ENCODE assay signal across 22 cellular contexts in the genomic region with DNA sequence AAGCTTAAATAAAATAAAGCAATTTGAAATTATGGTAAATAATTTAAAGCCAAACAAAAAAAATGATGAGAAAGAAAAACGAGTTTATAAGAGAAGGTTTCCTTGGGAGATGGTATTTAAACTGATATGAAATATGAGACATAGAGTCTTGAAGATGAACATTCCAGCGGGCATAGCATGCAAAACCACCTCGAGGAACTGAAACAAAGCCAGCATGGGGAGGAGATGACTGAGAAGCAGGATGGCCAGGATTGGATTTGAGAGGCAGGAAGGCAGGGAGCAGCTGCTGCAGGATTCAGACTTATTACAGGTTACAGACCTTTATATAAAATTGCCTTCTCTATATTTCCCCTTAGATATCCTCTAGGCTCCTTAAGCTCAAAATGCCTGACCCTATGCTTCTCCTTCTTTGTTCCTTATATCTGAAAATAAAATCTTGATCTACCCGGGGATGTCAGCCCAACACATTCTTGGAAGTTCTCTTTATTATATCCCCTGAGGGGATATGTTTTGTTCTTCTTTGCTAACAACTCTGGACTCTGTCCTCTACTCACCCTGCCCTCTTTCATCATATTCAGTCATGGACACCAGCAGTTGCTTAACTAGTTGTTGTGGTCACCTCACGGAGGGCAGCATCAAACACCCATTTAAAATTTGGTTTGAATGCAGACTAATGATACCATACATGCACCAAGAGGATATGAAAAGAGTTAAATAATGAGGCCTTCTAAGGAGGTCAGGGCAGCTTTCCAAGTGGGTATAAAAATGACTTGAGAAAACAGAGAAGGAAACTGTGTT.
DNase-seq lines count a peak whose midpoint lies in the region; ATAC-seq, FAIRE-seq and TF ChIP-seq lines count a peak whose summit lies in the region.
"Had no signal": no experiment of that assay in that cellular context is flagged by ENCODE, and none has a peak within 500 bp of the region (broad histone marks: within the 10 kb centered on the region; RNA-seq: fewer than 3 reads in every experiment).

No MANE protein-coding gene starts in this region.

- TF ChIP-seq POLR2A in HepG2 (IDR thresholded peaks at IDR 0.05; ENCODE audit: insufficient read depth in 1 of 2, low read depth in 2 of 2, low read length in 2 of 2) (no peak), Peyer's patch (IDR thresholded peaks at IDR 0.05) (no peak), body of pancreas (IDR thresholded peaks at IDR 0.05) (no peak)

- no peaks in the 10 kb centered on the region for H3K36me3 ChIP-seq in liver (ENCODE audit: control insufficient read depth in 4 of 4, insufficient read depth in 3 of 4, low read depth in 1 of 4, low read length in 3 of 4)
- no peaks in the 10 kb centered on the region for H3K36me3 ChIP-seq in HepG2 (replicated peaks in 1 of 2; ENCODE audit: control insufficient read depth in 1 of 2, insufficient read depth in 2 of 2, low read length in 2 of 2)
- H3K36me3 ChIP-seq in Peyer's patch, result no peaks in the 10 kb centered on the region
- no peaks in the 10 kb centered on the region for H3K36me3 ChIP-seq in body of pancreas (replicated peaks in 1 of 2; ENCODE audit: insufficient read depth in 1 of 2, low read depth in 2 of 2)
- H3K36me3 ChIP-seq: tibial artery had no signal

- H3K4me2 ChIP-seq in HepG2 (ENCODE audit: low read depth, low read length), result no peak overlapping the region

- TF ChIP-seq EP300 in HepG2 (IDR thresholded peaks at IDR 0.05; ENCODE audit: low read depth in 2 of 2, low read length in 2 of 2), result no peak
- TF ChIP-seq EP300 in HepG2 (CRISPR knock-in tag; IDR thresholded peaks at IDR 0.05; ENCODE audit: borderline replicate concordance), result no peak

- intact Hi-C loops in HepG2 (cut with micrococcal nuclease; ENCODE audit: unreplicated experiment) (no loop called here), body of pancreas (cut with DNase I) (no loop called here)

- DNase-seq in HepG2 (ENCODE audit: low spot score) (no peak), RPMI7951 (ENCODE audit: low read depth) (peak; percentile 28), fibroblast of peridontal ligament (ENCODE audit: extremely low read depth) (peak; percentile 45), ecto neural progenitor cell (ENCODE audit: low spot score) (no peak), Peyer's patch (no peak), body of pancreas (no peak), DMS79 (lab: John Stamatoyannopoulos, UW) (no peak)
- DNase-seq: activated CD4-positive, alpha-beta T cell treated with anti-CD3 and anti-CD28 coated beads, Interleukin-2, amount 50 U/mL, for 4 hours; activated naive CD4-positive, alpha-beta T cell treated with anti-CD3 and anti-CD28 coated beads for 36 hours; CD4-positive, alpha-beta T cell; erythroblast; head of caudate nucleus; NCI-H2029; NCI-H526; stimulated activated naive B cell treated with anti-CD40 and anti-IgM and Interleukin-4, amounts not matched to agents 10 μg/mL and 1 μg/mL and 100 μg/mL, for 72 hours; SW 1271; tibial artery had no signal

- no peak overlapping the region for H3K4me3 ChIP-seq in liver (ENCODE audit: low read depth in 1 of 3, low read length in 3 of 3)
- no peak overlapping the region for H3K4me3 ChIP-seq in HepG2 (replicated peaks in 1 of 3; ENCODE audit: insufficient read depth in 1 of 3, low read depth in 2 of 3, low read length in 3 of 3)
- no peak overlapping the region for H3K4me3 ChIP-seq in Peyer's patch
- H3K4me3 ChIP-seq in body of pancreas, result no peak overlapping the region
- H3K4me3 ChIP-seq: lung, tibial artery had no signal

- H3K27me3 ChIP-seq in liver (ENCODE audit: control insufficient read depth in 4 of 4, insufficient read depth in 4 of 4, low read length in 3 of 4) (no peaks in the 10 kb centered on the region), HepG2 (ENCODE audit: control insufficient read depth in 1 of 2, insufficient read depth in 2 of 2, low read length in 2 of 2) (no peaks in the 10 kb centered on the region; a peak in 1 of 5 replicates), Peyer's patch (no peaks in the 10 kb centered on the region), body of pancreas (no peaks in the 10 kb centered on the region)
- H3K27me3 ChIP-seq: tibial artery had no signal

- in situ Hi-C loops in HepG2 (cut with HindIII; ENCODE audit: extremely low pct_ligation_motif_present, low pct_unique_long_range_greater_than_20kb), result no loop called here

- H3K27ac ChIP-seq in liver (ENCODE audit: low read depth in 1 of 2, low read length in 2 of 2), result no peak overlapping the region
- no peak overlapping the region for H3K27ac ChIP-seq in HepG2 (ENCODE audit: extremely low read length, insufficient read depth, low read length)
- no peak overlapping the region for H3K27ac ChIP-seq in Peyer's patch
- no peak overlapping the region for H3K27ac ChIP-seq in body of pancreas
- H3K27ac ChIP-seq: tibial artery had no signal

- H2AFZ ChIP-seq in HepG2 (ENCODE audit: low read length), result no peak overlapping the region

- H3K9me3 ChIP-seq in liver (ENCODE audit: control insufficient read depth in 4 of 4, low read length in 3 of 4) (no peaks in the 10 kb centered on the region), HepG2 (ENCODE audit: low read length) (no peaks in the 10 kb centered on the region), Peyer's patch (no peaks in the 10 kb centered on the region), body of pancreas (no peaks in the 10 kb centered on the region)
- H3K9me3 ChIP-seq: tibial artery had no signal

- FAIRE-seq in HepG2 (lab: Jason Lieb, UNC), result no peak
- FAIRE-seq: GM19239 had no signal

- TF ChIP-seq RAD21 in liver (IDR thresholded peaks at IDR 0.05), result peak; percentile 21 to 34
- TF ChIP-seq RAD21 in HepG2 (CRISPR knock-in tag; IDR thresholded peaks at IDR 0.05), result no peak

- BruUV-seq in HepG2 (replicated peaks; lab: Mats Ljungman, UMichigan), result no TSS peak

- CTCF ChIA-PET in HepG2 (lab: Yijun Ruan, JAX; ENCODE audit: low intra/inter-chr PET ratio, low total read pairs), result no interaction called here

- no peaks in the 10 kb centered on the region for H3K79me2 ChIP-seq in HepG2 (ENCODE audit: insufficient read depth, low read length)

- no peaks in the 10 kb centered on the region for H4K20me1 ChIP-seq in HepG2 (ENCODE audit: insufficient read depth, low read length)

- H3K9ac ChIP-seq in liver (ENCODE audit: low read depth in 1 of 2, low read length in 2 of 2), result no peak overlapping the region
- H3K9ac ChIP-seq in HepG2 (ENCODE audit: insufficient read depth, low read depth, low read length), result no peak overlapping the region

- ATAC-seq in HepG2, result no peak
- no peak for ATAC-seq in body of pancreas
- ATAC-seq: HCT116; Panc1; stimulated activated naive B cell treated with anti-CD40 and anti-IgM and Interleukin-4, amounts not matched to agents 10 μg/mL and 1 μg/mL and 100 μg/mL, for 72 hours had no signal

- WGBS in liver, result 68% methylated on average over 5 of the region's 5 CpGs
- under 1% methylated on average over 5 of the region's 5 CpGs for WGBS in HepG2 (ENCODE audit: low lambda C conversion rate)
- WGBS in body of pancreas, 2 donors, result 45 to 66% methylated on average over 5 of the region's 5 CpGs

- H3K4me1 ChIP-seq in liver (ENCODE audit: control insufficient read depth in 4 of 4, insufficient read depth in 4 of 4, low read length in 3 of 4), result peaks cover 0 to 7% (median 0%) of the 10 kb centered on the region in 4 donors
- no peaks in the 10 kb centered on the region for H3K4me1 ChIP-seq in HepG2 (ENCODE audit: insufficient read depth, low read length)
- no peaks in the 10 kb centered on the region for H3K4me1 ChIP-seq in Peyer's patch
- H3K4me1 ChIP-seq in body of pancreas, result no peaks in the 10 kb centered on the region
- H3K4me1 ChIP-seq: tibial artery had no signal

- no peak for TF ChIP-seq CTCF in liver (IDR thresholded peaks at IDR 0.05; ENCODE audit: low read depth, low read length, missing input control)
- no peak for TF ChIP-seq CTCF in HepG2 (CRISPR knock-in tag; IDR thresholded peaks at IDR 0.05)
- TF ChIP-seq CTCF in Peyer's patch (IDR thresholded peaks at IDR 0.05), result no peak
- no peak for TF ChIP-seq CTCF in body of pancreas (IDR thresholded peaks at IDR 0.05)

- POLR2A ChIA-PET in HepG2 (lab: Yijun Ruan, JAX), result no interaction called here

TF ChIP-seq in liver, 16 proteins besides CTCF, POLR2A, EP300 and RAD21 (continues in another document):
- TF ChIP-seq FOXA2 (IDR thresholded peaks at IDR 0.05) (no peak), JUND (IDR thresholded peaks at IDR 0.05) (no peak)

TF ChIP-seq in HepG2, 621 proteins besides CTCF, POLR2A, EP300 and RAD21:
- TF ChIP-seq BORCS8-MEF2B (CRISPR knock-in tag; IDR thresholded peaks at IDR 0.05) (no peak), PITX1 (CRISPR knock-in tag; IDR thresholded peaks at IDR 0.05) (no peak), ZFP36L2 (CRISPR knock-in tag; IDR thresholded peaks at IDR 0.05) (no peak), ZNF768 (CRISPR knock-in tag; IDR thresholded peaks at IDR 0.05) (no peak), SYNCRIP (IDR thresholded peaks at IDR 0.05; ENCODE audit: insufficient read depth, low read depth, low read length) (no peak), TARDBP (CRISPR knock-in tag; IDR thresholded peaks at IDR 0.05) (no peak)

Comparison
In these comparisons a context has a peak if more than half of its experiments do, and no peak if none do; other contexts are left out.
1. DNase-seq: peak in RPMI7951 (single experiment) and fibroblast of peridontal ligament (single experiment); none in HepG2 (single experiment), ecto neural progenitor cell (single experiment), Peyer's patch (0 of 3), body of pancreas (0 of 4) and DMS79 (single experiment).